10 cellular contexts compared by ENCODE assay signal in the genomic region with DNA sequence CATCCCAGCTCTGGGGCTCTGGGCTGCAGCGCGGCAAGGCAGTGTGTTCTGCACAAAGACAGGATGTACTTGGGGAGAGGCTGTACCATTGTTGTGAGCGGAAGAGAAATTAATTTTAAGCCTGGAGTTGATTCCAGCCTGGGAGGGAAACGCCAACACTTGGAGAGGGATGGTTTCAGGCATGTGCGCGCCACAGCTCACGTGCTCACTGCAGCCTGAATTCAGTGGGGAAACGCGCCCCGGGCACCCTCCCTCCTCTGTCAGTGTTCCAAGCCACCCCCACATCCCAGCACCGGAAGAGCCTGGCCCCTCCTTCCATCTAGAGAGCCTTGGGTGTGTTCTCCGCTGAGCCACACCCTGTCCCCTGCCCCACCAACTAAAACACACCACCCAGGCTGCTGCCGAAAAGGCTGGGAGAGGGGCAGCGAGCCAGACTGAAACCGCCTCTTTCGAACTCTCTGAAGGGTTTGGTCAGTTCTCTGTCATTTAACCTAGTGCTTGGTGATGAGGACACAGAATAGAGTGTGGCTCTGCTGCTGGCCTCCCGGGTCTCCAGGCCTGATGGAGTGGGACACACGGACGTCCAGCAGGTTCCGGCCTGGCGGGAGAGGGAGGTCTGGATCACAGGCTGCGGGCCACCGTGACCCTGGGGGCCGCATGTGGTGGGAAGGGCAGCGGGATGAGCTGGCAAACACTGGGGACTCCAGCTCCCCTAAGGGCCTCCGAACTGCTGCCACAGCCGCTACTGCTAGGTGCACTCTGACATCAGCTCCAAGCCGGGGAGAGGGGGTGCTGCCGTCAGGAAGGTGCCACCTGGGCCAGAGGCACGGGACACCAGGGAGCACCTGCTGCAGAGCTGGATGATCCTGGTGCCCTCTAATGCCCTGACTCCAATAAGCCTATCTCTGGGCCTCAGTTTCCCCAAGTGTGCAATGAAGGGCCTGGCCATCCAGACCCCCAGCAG.
DNase-seq lines count a peak whose midpoint lies in the region; ATAC-seq and TF ChIP-seq lines count a peak whose summit lies in the region.
"Had no signal": no experiment of that assay in that cellular context is flagged by ENCODE, and none has a peak within 500 bp of the region (broad histone marks: within the 10 kb centered on the region; RNA-seq: fewer than 3 reads in every experiment).

No MANE protein-coding gene starts in this region.

- no peak overlapping the region for H2BK5ac ChIP-seq in mesenchymal stem cell (ENCODE audit: low read depth, low read length, poor library complexity, severe bottlenecking)

- H2AK5ac ChIP-seq in mesenchymal stem cell (ENCODE audit: low read length, severe bottlenecking) = no peak overlapping the region

- WGBS in mesenchymal stem cell = 82% methylated on average over 30 of the region's 30 CpGs

- H3K14ac ChIP-seq in mesenchymal stem cell (ENCODE audit: low read length in 2 of 2) = no peak overlapping the region

- H3K4me2 ChIP-seq in mesenchymal stem cell (ENCODE audit: low read length, poor library complexity, severe bottlenecking) = no peak overlapping the region

- no peaks in the 10 kb centered on the region for H3K36me3 ChIP-seq in right atrium auricular region
- H3K36me3 ChIP-seq in mesenchymal stem cell (ENCODE audit: control insufficient read depth in 1 of 2, insufficient read depth in 2 of 2, low read depth in 1 of 2, low read length in 2 of 2) = no peaks in the 10 kb centered on the region

- no peak overlapping the region for H4K8ac ChIP-seq in mesenchymal stem cell (ENCODE audit: low read length)

- H3K23ac ChIP-seq in mesenchymal stem cell (ENCODE audit: low read length in 2 of 2) = no peak overlapping the region

- peaks cover 2% of the 10 kb centered on the region for H3K79me1 ChIP-seq in mesenchymal stem cell (replicated peaks; ENCODE audit: low read length, poor library complexity, severe bottlenecking)

- ATAC-seq in Right ventricle myocardium superior (ENCODE audit: poor library complexity) = peak; percentile 74
- ATAC-seq in GM21367 (IDR thresholded peaks at IDR 0.05; ENCODE audit: unreplicated experiment) = no peak
- ATAC-seq: HCT116 had no signal

- H3K4ac ChIP-seq in mesenchymal stem cell (ENCODE audit: low read depth in 1 of 2, low read length in 2 of 2) = no peak overlapping the region

- intact Hi-C loops in Right ventricle myocardium superior (cut with DNase I) = no loop called here

- peak overlapping the region; percentile 43 for H3K9ac ChIP-seq in mesenchymal stem cell (ENCODE audit: low read length)

- no peak overlapping the region for H3K18ac ChIP-seq in mesenchymal stem cell (ENCODE audit: low read depth in 1 of 2, low read length in 2 of 2)

- H3K27ac ChIP-seq in right atrium auricular region (peak overlapping the region in 1 of 2 donors; percentile 41), cingulate gyrus (ENCODE audit: low read depth, low read length) (peak overlapping the region; percentile 73), mesenchymal stem cell (ENCODE audit: low read length, poor library complexity, severe bottlenecking) (no peak overlapping the region)

- H4K91ac ChIP-seq in mesenchymal stem cell (ENCODE audit: low read length) = no peak overlapping the region

- H3K4me1 ChIP-seq in right atrium auricular region = peaks cover 0 to 7% of the 10 kb centered on the region in 2 donors
- H3K4me1 ChIP-seq in mesenchymal stem cell (ENCODE audit: control insufficient read depth, insufficient read depth, low read depth, low read length) = peaks cover 2% of the 10 kb centered on the region

- no peak overlapping the region for H2AFZ ChIP-seq in mesenchymal stem cell (ENCODE audit: low read depth, low read length)

- TF ChIP-seq CTCF in right atrium auricular region (IDR thresholded peaks at IDR 0.05) = no peak

- no peak overlapping the region for H2BK15ac ChIP-seq in mesenchymal stem cell (ENCODE audit: low read depth, poor library complexity, severe bottlenecking)

- no peaks in the 10 kb centered on the region for H3K27me3 ChIP-seq in right atrium auricular region
- peaks cover 0 to 29% of the 10 kb centered on the region in 2 experiments for H3K27me3 ChIP-seq in mesenchymal stem cell (ENCODE audit: control insufficient read depth in 1 of 2, insufficient read depth in 1 of 2, low read length in 2 of 2)

- peak; percentile 65 for DNase-seq in Right ventricle myocardium superior
- no peak for DNase-seq in right atrium auricular region (ENCODE audit: low spot score)
- DNase-seq in mesenchymal stem cell = no peak
- DNase-seq in ureter (ENCODE audit: low spot score) = peak; percentile 65
- no peak for DNase-seq in C1 segment of cervical spinal cord (lab: John Stamatoyannopoulos, UW)
- no peak for DNase-seq in T-helper 2 cell
- DNase-seq: kidney had no signal

- H3K4me3 ChIP-seq in right atrium auricular region (no peak overlapping the region), mesenchymal stem cell (ENCODE audit: insufficient read depth in 1 of 2, low read depth in 1 of 2, low read length in 2 of 2) (peak overlapping the region in 1 of 2 experiments; percentile 64)

- no peak overlapping the region for H2BK120ac ChIP-seq in mesenchymal stem cell (ENCODE audit: low read depth, low read length)

- H3K9me3 ChIP-seq in right atrium auricular region (no peaks in the 10 kb centered on the region), mesenchymal stem cell (ENCODE audit: control insufficient read depth, low read length) (no peaks in the 10 kb centered on the region)

- H2BK12ac ChIP-seq in mesenchymal stem cell (ENCODE audit: low read length in 2 of 2) = no peak overlapping the region

Comparison
In these comparisons a context has a peak if more than half of its experiments do, and no peak if none do; other contexts are left out.
1. DNase-seq: peak in Right ventricle myocardium superior (single experiment) and ureter (single experiment); none in right atrium auricular region (single experiment), mesenchymal stem cell (single experiment), C1 segment of cervical spinal cord (0 of 14) and T-helper 2 cell (0 of 5).